ENCODE assay signal across 8 cellular contexts in genomic region chr11:15327786-15328231, GRCh38.
DNase-seq lines count a peak whose midpoint lies in the region; ATAC-seq, FAIRE-seq and TF ChIP-seq lines count a peak whose summit lies in the region.

No MANE protein-coding gene starts in this region.

- peak in 3 of 4 donors; percentile 33 to 47 (median 44) for TF ChIP-seq CTCF in pancreas (IDR thresholded peaks at IDR 0.05)

- H3K36me3 ChIP-seq in pancreas, result no peaks in the 10 kb centered on the region

- FAIRE-seq in pancreas (lab: Jason Lieb, UNC), result no peak

- intact Hi-C loops in activated naive CD4-positive, alpha-beta T cell treated with anti-CD3 and anti-CD28 coated beads for 36 hours (cut with micrococcal nuclease), result loop anchor here (5.0 kb wide), 1 partner anchor 1284 kb away; no protein-coding TSS in a partner anchor
- intact Hi-C loops in pancreas (cut with DNase I), result loop anchor here in 2 of 3 donors (10.0 kb wide), 1 partner anchor 1287 kb away; no protein-coding TSS in a partner anchor

- H3K36me3 Mint-ChIP-seq in activated naive CD4-positive, alpha-beta T cell treated with anti-CD3 and anti-CD28 coated beads for 36 hours (ENCODE audit: low read depth), result no peaks in the 10 kb centered on the region

- H3K27me3 Mint-ChIP-seq in activated naive CD4-positive, alpha-beta T cell treated with anti-CD3 and anti-CD28 coated beads for 36 hours (ENCODE audit: low read depth), result peaks cover 3% of the 10 kb centered on the region

- no peaks in the 10 kb centered on the region for H3K9me3 ChIP-seq in pancreas

- no peak overlapping the region for H3K4me3 Mint-ChIP-seq in activated naive CD4-positive, alpha-beta T cell treated with anti-CD3 and anti-CD28 coated beads for 36 hours

- H3K4me1 ChIP-seq in pancreas, result no peaks in the 10 kb centered on the region

- peak; percentile 21 for DNase-seq in activated naive CD4-positive, alpha-beta T cell treated with anti-CD3 and anti-CD28 coated beads for 36 hours
- DNase-seq in activated naive CD4-positive, alpha-beta T cell (lab: John Stamatoyannopoulos, UW), result no peak
- DNase-seq in RPMI7951 (ENCODE audit: low read depth) (peak; percentile 23), foreskin melanocyte (peak; percentile 91), pancreas (peak; percentile 27 to 69 (median 52)), cerebellar nuclear complex (lab: John Stamatoyannopoulos, UW) (no peak)
- DNase-seq in activated CD4-positive, CD25-positive, alpha-beta regulatory T cell (lab: John Stamatoyannopoulos, UW), result no peak

- no peaks in the 10 kb centered on the region for H3K4me1 Mint-ChIP-seq in activated naive CD4-positive, alpha-beta T cell treated with anti-CD3 and anti-CD28 coated beads for 36 hours (ENCODE audit: low read depth)

- no peak overlapping the region for H3K4me3 ChIP-seq in pancreas

- no peak overlapping the region for H3K27ac Mint-ChIP-seq in activated naive CD4-positive, alpha-beta T cell treated with anti-CD3 and anti-CD28 coated beads for 36 hours

- ATAC-seq in pancreas, result peak; percentile 63 to 92 (median 88)

- H3K27me3 ChIP-seq in pancreas, result no peaks in the 10 kb centered on the region

- H3K27ac ChIP-seq in pancreas, result no peak overlapping the region

- H3K9me3 Mint-ChIP-seq in activated naive CD4-positive, alpha-beta T cell treated with anti-CD3 and anti-CD28 coated beads for 36 hours, result no peaks in the 10 kb centered on the region

- TF ChIP-seq EP300 in Ishikawa (IDR thresholded peaks at IDR 0.05; ENCODE audit: borderline replicate concordance), result no peak

- 40 to 51% methylated on average over 4 of the region's 4 CpGs for WGBS in pancreas, 2 donors

- CTCF ChIA-PET in activated naive CD4-positive, alpha-beta T cell treated with anti-CD3 and anti-CD28 coated beads for 36 hours (lab: Charles Lee), result interaction anchor here (0.9 kb wide), 1 partner anchor 34 kb away, joined by 3 read pairs; no protein-coding TSS in a partner anchor

- peak; percentile 90 for TF ChIP-seq RAD21 in Ishikawa (IDR thresholded peaks at IDR 0.05; ENCODE audit: low read depth)

TF ChIP-seq in Ishikawa, 13 proteins besides CTCF, POLR2A, EP300 and RAD21:
- TF ChIP-seq EGR1 (IDR thresholded peaks at IDR 0.05), result no peak
- TF ChIP-seq TAF1 (IDR thresholded peaks at IDR 0.05; ENCODE audit: low read depth), result no peak
- TF ChIP-seq MAX (IDR thresholded peaks at IDR 0.05), result no peak
- TF ChIP-seq ZBTB7A (IDR thresholded peaks at IDR 0.05; ENCODE audit: low read depth), result no peak
- no peak for TF ChIP-seq TCF12 (IDR thresholded peaks at IDR 0.05; ENCODE audit: low read depth)
- no peak for TF ChIP-seq FOXM1 (IDR thresholded peaks at IDR 0.05; ENCODE audit: borderline replicate concordance, low read depth)
- TF ChIP-seq, protein P1, sequence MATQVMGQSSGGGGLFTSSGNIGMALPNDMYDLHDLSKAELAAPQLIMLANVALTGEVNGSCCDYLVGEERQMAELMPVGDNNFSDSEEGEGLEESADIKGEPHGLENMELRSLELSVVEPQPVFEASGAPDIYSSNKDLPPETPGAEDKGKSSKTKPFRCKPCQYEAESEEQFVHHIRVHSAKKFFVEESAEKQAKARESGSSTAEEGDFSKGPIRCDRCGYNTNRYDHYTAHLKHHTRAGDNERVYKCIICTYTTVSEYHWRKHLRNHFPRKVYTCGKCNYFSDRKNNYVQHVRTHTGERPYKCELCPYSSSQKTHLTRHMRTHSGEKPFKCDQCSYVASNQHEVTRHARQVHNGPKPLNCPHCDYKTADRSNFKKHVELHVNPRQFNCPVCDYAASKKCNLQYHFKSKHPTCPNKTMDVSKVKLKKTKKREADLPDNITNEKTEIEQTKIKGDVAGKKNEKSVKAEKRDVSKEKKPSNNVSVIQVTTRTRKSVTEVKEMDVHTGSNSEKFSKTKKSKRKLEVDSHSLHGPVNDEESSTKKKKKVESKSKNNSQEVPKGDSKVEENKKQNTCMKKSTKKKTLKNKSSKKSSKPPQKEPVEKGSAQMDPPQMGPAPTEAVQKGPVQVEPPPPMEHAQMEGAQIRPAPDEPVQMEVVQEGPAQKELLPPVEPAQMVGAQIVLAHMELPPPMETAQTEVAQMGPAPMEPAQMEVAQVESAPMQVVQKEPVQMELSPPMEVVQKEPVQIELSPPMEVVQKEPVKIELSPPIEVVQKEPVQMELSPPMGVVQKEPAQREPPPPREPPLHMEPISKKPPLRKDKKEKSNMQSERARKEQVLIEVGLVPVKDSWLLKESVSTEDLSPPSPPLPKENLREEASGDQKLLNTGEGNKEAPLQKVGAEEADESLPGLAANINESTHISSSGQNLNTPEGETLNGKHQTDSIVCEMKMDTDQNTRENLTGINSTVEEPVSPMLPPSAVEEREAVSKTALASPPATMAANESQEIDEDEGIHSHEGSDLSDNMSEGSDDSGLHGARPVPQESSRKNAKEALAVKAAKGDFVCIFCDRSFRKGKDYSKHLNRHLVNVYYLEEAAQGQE (IDR thresholded peaks at IDR 0.05; ENCODE audit: low read depth), result no peak
- TF ChIP-seq YY1 (IDR thresholded peaks at IDR 0.05; ENCODE audit: low read depth), result no peak
- TF ChIP-seq CEBPB (IDR thresholded peaks at IDR 0.05), result no peak
- no peak for TF ChIP-seq NFIC (IDR thresholded peaks at IDR 0.05)
- TF ChIP-seq CREB1 (IDR thresholded peaks at IDR 0.05; ENCODE audit: low read depth), result no peak
- no peak for TF ChIP-seq USF1 (IDR thresholded peaks at IDR 0.05)
- TF ChIP-seq TEAD4 (IDR thresholded peaks at IDR 0.05), result no peak

Comparison
In these comparisons a context has a peak if more than half of its experiments do, and no peak if none do; other contexts are left out.
1. DNase-seq: peak in activated naive CD4-positive, alpha-beta T cell treated with anti-CD3 and anti-CD28 coated beads for 36 hours (single experiment), RPMI7951 (single experiment), foreskin melanocyte (single experiment) and pancreas (6 of 6); none in activated naive CD4-positive, alpha-beta T cell (0 of 4), activated CD4-positive, CD25-positive, alpha-beta regulatory T cell (0 of 4) and cerebellar nuclear complex (0 of 2).